8 cellular contexts compared by ENCODE assay signal in the genomic region with DNA sequence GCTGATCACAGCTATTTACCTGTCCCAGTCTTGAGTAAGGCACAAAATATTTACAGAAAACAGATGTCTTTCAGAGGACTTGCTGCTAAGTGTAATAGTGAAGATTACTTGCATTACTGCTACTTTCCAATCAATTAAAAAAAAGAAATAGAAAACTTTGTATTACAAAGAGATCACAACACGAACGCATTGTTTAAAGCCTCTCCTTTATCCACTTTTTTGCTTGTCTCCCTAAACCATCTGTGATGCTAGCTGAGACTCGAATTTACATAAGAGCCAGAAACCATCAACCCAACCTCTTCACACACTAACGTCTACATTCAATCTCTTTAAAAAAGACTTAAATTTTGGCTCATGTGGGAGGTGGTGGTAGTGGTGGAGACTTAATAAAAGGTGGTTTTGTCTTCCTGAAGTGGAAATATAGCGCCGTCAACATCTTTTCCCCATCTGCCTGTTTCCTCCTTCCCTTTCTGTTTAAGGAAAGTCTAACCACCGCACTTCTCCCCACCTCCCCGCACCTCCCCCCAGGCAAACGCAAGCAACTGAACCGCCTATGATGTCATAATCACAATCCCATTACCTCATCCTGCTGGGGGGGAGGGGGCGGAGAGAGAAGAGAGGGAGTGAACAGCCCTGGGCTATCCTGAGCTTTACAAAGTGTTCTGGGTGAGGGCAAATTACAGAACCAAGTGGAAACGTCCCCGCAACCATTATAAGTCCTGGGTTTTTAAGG. TPM values are rescaled to one million over a fixed set of nuclear protein-coding genes. Genes with fewer than 3 reads are reported as not detected.
DNase-seq lines count a peak whose midpoint lies in the region; ATAC-seq and TF ChIP-seq lines count a peak whose summit lies in the region.

No MANE protein-coding gene starts in this region.

- H3K27me3 ChIP-seq in CD4-positive, alpha-beta memory T cell (ENCODE audit: insufficient read depth, low read length) = no peaks in the 10 kb centered on the region
- no peaks in the 10 kb centered on the region for H3K27me3 ChIP-seq in brain microvascular endothelial cell (replicated peaks)
- H3K27me3 ChIP-seq in iPS-15b (ENCODE audit: control insufficient read depth, insufficient read depth, low read length) = no peaks in the 10 kb centered on the region
- no peaks in the 10 kb centered on the region for H3K27me3 ChIP-seq in sigmoid colon

- intact Hi-C loops in CD4-positive, alpha-beta memory T cell (cut with micrococcal nuclease) = loop anchor here (1.0 to 10.0 kb wide), 6 partner anchors 15 to 1778 kb away; partner anchors contain the start of genes BRD8, EGR1, ETF1 and HSPA9
- intact Hi-C loops in OCI-LY7 (cut with micrococcal nuclease; ENCODE audit: unreplicated experiment) = loop anchor here (5.0 kb wide), 2 partner anchors 160 to 205 kb away; partner anchors contain the start of genes BRD8, ETF1 and KIF20A
- intact Hi-C loops in sigmoid colon (cut with DNase I) = loop anchor here (5.0 to 10.0 kb wide), 3 partner anchors 125 to 418 kb away; partner anchors contain the start of genes CDC23, CTNNA1 and FAM13B

- CTCF ChIA-PET in CD4-positive, alpha-beta memory T cell (lab: Charles Lee; ENCODE audit: partially characterized antibody) = interaction anchor here (1.1 to 15.5 kb wide), 2 partner anchors 14 to 70 kb away, joined by 3 to 314 read pairs; partner anchors contain the start of gene KDM3B
- CTCF ChIA-PET in OCI-LY7 (lab: Charles Lee; ENCODE audit: unreplicated experiment) = interaction anchor here (3.6 kb wide), 1 partner anchor 16 kb away, joined by 34 read pairs; the partner anchor contains the start of gene KDM3B

- H3K4me1 Mint-ChIP-seq in CD4-positive, alpha-beta memory T cell = peaks cover 20 to 50% (median 36%) of the 10 kb centered on the region in 4 donors

- peak overlapping the region; percentile 96 for H2AFZ ChIP-seq in OCI-LY7 (ENCODE audit: low read length)

- H3K36me3 ChIP-seq in CD4-positive, alpha-beta memory T cell (ENCODE audit: insufficient read depth, low read length) = peaks cover 5% of the 10 kb centered on the region
- H3K36me3 ChIP-seq in OCI-LY7 (ENCODE audit: insufficient read depth, low read length) (peaks cover 18% of the 10 kb centered on the region), brain microvascular endothelial cell (replicated peaks) (peaks cover 9% of the 10 kb centered on the region), iPS-15b (ENCODE audit: control insufficient read depth, insufficient read depth, low read length) (peaks cover 6% of the 10 kb centered on the region), sigmoid colon (peaks cover 0 to 11% (median 5%) of the 10 kb centered on the region in 4 donors)

- H3K4me1 ChIP-seq in CD4-positive, alpha-beta memory T cell (ENCODE audit: insufficient read depth, low read length) = peaks cover 34% of the 10 kb centered on the region
- peaks cover 32% of the 10 kb centered on the region for H3K4me1 ChIP-seq in OCI-LY7 (ENCODE audit: insufficient read depth, low read length, poor library complexity, severe bottlenecking)
- H3K4me1 ChIP-seq in iPS-15b (ENCODE audit: control insufficient read depth, insufficient read depth, low read length) = peaks cover 11% of the 10 kb centered on the region
- H3K4me1 ChIP-seq in sigmoid colon = peaks cover 0 to 37% (median 30%) of the 10 kb centered on the region in 4 donors

- DNase-seq in CD4-positive, alpha-beta memory T cell = peak in 1 of 5 donors; percentile 90
- DNase-seq in OCI-LY7 (ENCODE audit: low spot score) (no peak), brain microvascular endothelial cell (peak; percentile 75), sigmoid colon (peak; percentile 93)
- no peak for DNase-seq in stimulated activated CD4-positive, alpha-beta T cell treated with anti-CD3 and anti-CD28 coated beads, Interleukin-15, amount 100 ng/mL, for 24 hours

- in situ Hi-C loops in brain microvascular endothelial cell (cut with HindIII; ENCODE audit: low pct_ligation_motif_present, low sequenced_read_pairs) = no loop called here

- peak overlapping the region; percentile 98 to 100 (median 99) for H3K27ac Mint-ChIP-seq in CD4-positive, alpha-beta memory T cell

- no peaks in the 10 kb centered on the region for H3K9me2 ChIP-seq in OCI-LY7 (ENCODE audit: insufficient read depth, low read length)

- WGBS in sigmoid colon, 2 donors = 25 to 29% methylated on average over 13 of the region's 13 CpGs

- H3K4me3 Mint-ChIP-seq in CD4-positive, alpha-beta memory T cell = peak overlapping the region; percentile 88 to 95 (median 92)

- peak overlapping the region; percentile 92 for H3K27ac ChIP-seq in CD4-positive, alpha-beta memory T cell (ENCODE audit: low read depth, low read length)
- H3K27ac ChIP-seq in OCI-LY7 (ENCODE audit: low read depth, low read length, poor library complexity, severe bottlenecking) (peak overlapping the region; percentile 67), brain microvascular endothelial cell (peak overlapping the region; percentile 99), sigmoid colon (peak overlapping the region; percentile 93 to 96 (median 95))

- peaks cover 0 to 2% (median 0%) of the 10 kb centered on the region in 8 donors for H3K9me3 Mint-ChIP-seq in CD4-positive, alpha-beta memory T cell

- peak; percentile 7 for ATAC-seq in GM19025 (IDR thresholded peaks at IDR 0.05; ENCODE audit: low read depth, unreplicated experiment)
- peak; percentile 19 for ATAC-seq in HG03175 (IDR thresholded peaks at IDR 0.05; ENCODE audit: unreplicated experiment)

- no peaks in the 10 kb centered on the region for H3K27me3 Mint-ChIP-seq in CD4-positive, alpha-beta memory T cell

- H3K4me2 ChIP-seq in OCI-LY7 (ENCODE audit: low read length) = peak overlapping the region; percentile 99

- peaks cover 16% of the 10 kb centered on the region; the same call in 1 of the 2 replicates for H4K20me1 ChIP-seq in OCI-LY7 (ENCODE audit: insufficient read depth, low read length)

- BruUV-seq in OCI-LY7 (replicated peaks; lab: Mats Ljungman, UMichigan) = TSS peak; percentile 92

- no peak for TF ChIP-seq EP300 in sigmoid colon (IDR thresholded peaks at IDR 0.05)

- TF ChIP-seq CTCF in OCI-LY7 (conservative IDR thresholded peaks at IDR 0.05; ENCODE audit: low read length) (no peak), brain microvascular endothelial cell (IDR thresholded peaks at IDR 0.05; ENCODE audit: low read depth, low read length, missing control alignments) (no peak), sigmoid colon (IDR thresholded peaks at IDR 0.05) (no peak)

- H3K36me3 Mint-ChIP-seq in CD4-positive, alpha-beta memory T cell = peaks cover 8 to 22% of the 10 kb centered on the region in 2 donors

- H3K9me3 ChIP-seq in CD4-positive, alpha-beta memory T cell (ENCODE audit: control insufficient read depth in 1 of 2, low read length in 2 of 2) = no peaks in the 10 kb centered on the region
- H3K9me3 ChIP-seq in OCI-LY7 (ENCODE audit: low read length) (no peaks in the 10 kb centered on the region), iPS-15b (ENCODE audit: control insufficient read depth, insufficient read depth, low read length) (no peaks in the 10 kb centered on the region), sigmoid colon (no peaks in the 10 kb centered on the region)

- H3K79me2 ChIP-seq in OCI-LY7 (ENCODE audit: insufficient read depth, low read depth, low read length) = peaks cover 34% of the 10 kb centered on the region; the same call in 1 of the 2 replicates

- peak overlapping the region; percentile 63 to 85 for H3K4me3 ChIP-seq in CD4-positive, alpha-beta memory T cell (ENCODE audit: low read length in 2 of 2)
- peak overlapping the region; percentile 89 for H3K4me3 ChIP-seq in OCI-LY7 (ENCODE audit: low read depth, low read length, poor library complexity, severe bottlenecking)
- peak overlapping the region; percentile 83 for H3K4me3 ChIP-seq in brain microvascular endothelial cell (ENCODE audit: low read depth, low read length)
- H3K4me3 ChIP-seq in iPS-15b (ENCODE audit: low read depth, low read length) = peak overlapping the region; percentile 93
- H3K4me3 ChIP-seq in sigmoid colon = peak overlapping the region; percentile 78 to 96 (median 88)

- POLR2A ChIA-PET in CD4-positive, alpha-beta memory T cell (lab: Charles Lee; ENCODE audit: partially characterized antibody) = interaction anchor here (0.9 to 7.3 kb wide), 11 partner anchors 10 to 936 kb away, joined by 3 to 261 read pairs (median 6); partner anchors contain the start of genes BRD8, EGR1, ETF1 and HNRNPA0
- POLR2A ChIA-PET in OCI-LY7 (lab: Charles Lee) = interaction anchor here (0.5 to 6.1 kb wide), 6 partner anchors 10 to 584 kb away, joined by 3 to 102 read pairs (median 3); partner anchors contain the start of gene KDM3B

- peak overlapping the region; percentile 100 for H3K9ac ChIP-seq in iPS-15b (ENCODE audit: low read depth, low read length)

- no peak for TF ChIP-seq POLR2A in sigmoid colon (IDR thresholded peaks at IDR 0.05)

RNA-seq across cellular contexts. Expression of gene FAM53C, which starts 0.9 kb away (rescaled TPM):
- total RNA-seq in CD4-positive, alpha-beta memory T cell = 10 to 100 TPM; 19.3 to 20.4 TPM
- polyA plus RNA-seq in CD4-positive, alpha-beta memory T cell = 10 to 100 TPM; 17.2 to 18.9 TPM
- 38.4 and 42.3 TPM in 2 replicates for total RNA-seq in OCI-LY7 (2014; rRNA removed; shearing (Covaris generic))
- total RNA-seq in OCI-LY7 (2022) (46.5 and 47.8 TPM in 2 replicates), sigmoid colon (10 to 100 TPM; 26.8 to 28.5 (median 27.7) TPM)
- polyA plus RNA-seq in sigmoid colon = 10 to 100 TPM in 2 of 3 donors, 1 to 10 TPM in 1; 6.0 to 12.8 (median 10.6) TPM

RNA-seq across cellular contexts. Expression of gene CDC25C, which starts 5.5 kb away (rescaled TPM):
- not detected for total RNA-seq in CD4-positive, alpha-beta memory T cell
- not detected for polyA plus RNA-seq in CD4-positive, alpha-beta memory T cell
- total RNA-seq in OCI-LY7 (2014; rRNA removed; shearing (Covaris generic)) = 19.2 and 21.8 TPM in 2 replicates
- 21.1 and 26.9 TPM in 2 replicates for total RNA-seq in OCI-LY7 (2022)
- total RNA-seq in sigmoid colon = under 1 TPM in 1 of 4 donors, not detected in 3; 0.27 TPM
- 1 to 10 TPM in 2 of 3 donors, under 1 TPM in 1; 0.60 to 5.9 (median 2.8) TPM for polyA plus RNA-seq in sigmoid colon

RNA-seq across cellular contexts. Expression of gene KDM3B, which starts 15.4 kb away (rescaled TPM):
- 10 to 100 TPM; 84.7 to 85.6 TPM for total RNA-seq in CD4-positive, alpha-beta memory T cell
- 10 to 100 TPM in 1 of 2 donors, 1 to 10 TPM in 1; 4.1 to 16.7 TPM for polyA plus RNA-seq in CD4-positive, alpha-beta memory T cell
- 51.1 and 57.1 TPM in 2 replicates for total RNA-seq in OCI-LY7 (2014; rRNA removed; shearing (Covaris generic))
- total RNA-seq in OCI-LY7 (2022) = 63.6 and 64.8 TPM in 2 replicates
- total RNA-seq in sigmoid colon = 10 to 100 TPM; 54.8 to 69.6 (median 55.8) TPM
- 10 to 100 TPM; 16.2 to 32.2 (median 17.8) TPM for polyA plus RNA-seq in sigmoid colon

Comparison
In these comparisons a context has a peak if more than half of its experiments do, and no peak if none do; other contexts are left out.
1. DNase-seq: peak in brain microvascular endothelial cell (single experiment) and sigmoid colon (single experiment); none in OCI-LY7 (single experiment) and stimulated activated CD4-positive, alpha-beta T cell treated with anti-CD3 and anti-CD28 coated beads, Interleukin-15, amount 100 ng/mL, for 24 hours (single experiment).
2. RNA of gene CDC25C, which starts 5.5 kb away (total RNA-seq): 19.2 to 26.9 TPM in OCI-LY7; not detected in CD4-positive, alpha-beta memory T cell and 0.27 TPM in sigmoid colon; every median in the first group is over 10 times any median in the second.
3. Peak in every context shown above with its lines, with median percentiles within 50 percentile points of each other: H3K27ac ChIP-seq and H3K4me3 ChIP-seq.